8 cellular contexts compared by ENCODE assay signal in the genomic region with DNA sequence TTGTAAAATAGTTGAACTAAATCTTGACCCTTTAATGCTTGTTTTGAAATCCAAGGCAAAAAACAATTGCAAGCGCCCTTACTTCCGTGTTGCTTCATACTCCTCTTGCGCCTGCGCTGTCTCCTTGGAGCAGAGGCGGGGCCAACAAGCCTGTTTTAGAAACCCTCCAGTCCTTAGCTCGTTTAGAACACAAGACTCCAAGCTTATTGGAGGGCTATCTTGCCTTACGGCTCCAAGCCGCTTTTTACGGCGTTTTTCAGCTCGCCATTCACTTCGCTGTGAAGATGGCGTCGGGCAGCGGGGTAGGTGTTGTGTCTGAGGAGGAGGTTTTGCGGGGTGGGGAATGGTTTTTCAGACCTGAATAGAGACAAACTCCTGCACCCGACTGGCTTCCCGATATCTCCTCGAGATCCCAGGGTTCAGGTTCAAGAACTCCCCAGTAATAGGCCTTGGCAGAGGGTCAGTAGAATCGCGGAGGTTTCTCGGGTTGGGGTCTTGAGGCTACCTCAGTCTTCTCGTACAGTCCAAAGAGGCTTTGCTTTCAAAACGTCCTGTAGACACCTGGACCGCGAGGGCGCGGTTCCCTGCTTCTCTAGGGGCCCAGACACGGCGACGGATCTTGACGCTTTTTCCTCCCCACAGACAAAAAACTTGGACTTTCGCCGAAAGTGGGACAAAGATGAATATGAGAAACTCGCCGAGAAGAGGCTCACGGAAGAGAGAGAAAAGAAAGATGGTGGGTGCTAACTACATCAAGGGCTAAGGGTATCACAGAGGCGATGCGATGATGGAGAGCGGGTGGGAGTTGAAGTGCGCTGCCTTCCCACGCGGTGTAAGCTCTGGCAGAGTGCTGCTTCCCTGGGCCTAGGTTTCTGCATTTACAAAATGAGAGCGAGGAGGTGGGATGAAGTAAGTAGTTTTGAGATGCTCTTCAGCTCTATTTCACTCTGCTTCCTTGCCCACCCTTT. TPM values are rescaled to one million over a fixed set of nuclear protein-coding genes. Genes with fewer than 3 reads are reported as not detected.
DNase-seq lines count a peak whose midpoint lies in the region; ATAC-seq and TF ChIP-seq lines count a peak whose summit lies in the region.

A gene with protein sequence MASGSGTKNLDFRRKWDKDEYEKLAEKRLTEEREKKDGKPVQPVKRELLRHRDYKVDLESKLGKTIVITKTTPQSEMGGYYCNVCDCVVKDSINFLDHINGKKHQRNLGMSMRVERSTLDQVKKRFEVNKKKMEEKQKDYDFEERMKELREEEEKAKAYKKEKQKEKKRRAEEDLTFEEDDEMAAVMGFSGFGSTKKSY (plus strand): TSS at position 271 of the 968 bp plus-strand sequence. CDS start 14 bp downstream, at position 285.

- ATAC-seq in RWPE2 (ENCODE audit: low read depth): peak; percentile 98
- peak; percentile 97 to 98 for ATAC-seq in naive thymus-derived CD8-positive, alpha-beta T cell

- H3K4me1 ChIP-seq in RWPE2 (ENCODE audit: insufficient read depth, poor library complexity, severe bottlenecking): no peaks in the 10 kb centered on the region

- peaks cover 87% of the 10 kb centered on the region for H3K36me3 Mint-ChIP-seq in activated T-helper 2 cell treated with anti-CD3 and anti-CD28 coated beads, Interferon-gamma antibody, Interleukin-2, Interleukin-4, amounts not matched to agents 10 μg/mL and 5 μg/mL and 100 μg/mL, durations not matched to agents 14 hours and 24 hours and 36 hours (ENCODE audit: low read depth)
- H3K36me3 Mint-ChIP-seq in naive thymus-derived CD8-positive, alpha-beta T cell: peaks cover 12 to 89% (median 27%) of the 10 kb centered on the region in 3 donors

- H3K27ac ChIP-seq in RWPE2 (ENCODE audit: poor library complexity, severe bottlenecking): no peak within 1 kb of the TSS

- H3K4me3 Mint-ChIP-seq in activated T-helper 2 cell treated with anti-CD3 and anti-CD28 coated beads, Interferon-gamma antibody, Interleukin-2, Interleukin-4, amounts not matched to agents 10 μg/mL and 5 μg/mL and 100 μg/mL, durations not matched to agents 14 hours and 24 hours and 36 hours (ENCODE audit: low read depth): peak within 1 kb of the TSS; percentile 93
- H3K4me3 Mint-ChIP-seq in naive thymus-derived CD8-positive, alpha-beta T cell: peak within 1 kb of the TSS; percentile 91 to 100 (median 98)

- H3K27ac Mint-ChIP-seq in activated T-helper 2 cell treated with anti-CD3 and anti-CD28 coated beads, Interferon-gamma antibody, Interleukin-2, Interleukin-4, amounts not matched to agents 10 μg/mL and 5 μg/mL and 100 μg/mL, durations not matched to agents 14 hours and 24 hours and 36 hours: peak within 1 kb of the TSS; percentile 81
- H3K27ac Mint-ChIP-seq in naive thymus-derived CD8-positive, alpha-beta T cell: peak within 1 kb of the TSS; percentile 93 to 99 (median 98)

- H3K4me3 ChIP-seq in RWPE2 (ENCODE audit: severe bottlenecking): peak within 1 kb of the TSS; percentile 83
- peak within 1 kb of the TSS; percentile 100 for H3K4me3 ChIP-seq in fibroblast of mammary gland (ENCODE audit: control insufficient read depth, low read depth, low read length)

- TF ChIP-seq CTCF in RWPE2 (IDR thresholded peaks at IDR 0.05; ENCODE audit: poor library complexity, severe bottlenecking): no peak
- no peak for TF ChIP-seq CTCF in fibroblast of mammary gland (conservative IDR thresholded peaks at IDR 0.05; ENCODE audit: control insufficient read depth, insufficient read depth, low read depth, low read length)

- POLR2A ChIA-PET in naive thymus-derived CD8-positive, alpha-beta T cell (lab: Charles Lee): interaction anchor here (0.5 to 3.3 kb wide), 9 partner anchors 9 to 1692 kb away, joined by 3 to 41 read pairs (median 10); a partner anchor contains a TSS

- peaks cover 15% of the 10 kb centered on the region for H3K4me1 Mint-ChIP-seq in activated T-helper 2 cell treated with anti-CD3 and anti-CD28 coated beads, Interferon-gamma antibody, Interleukin-2, Interleukin-4, amounts not matched to agents 10 μg/mL and 5 μg/mL and 100 μg/mL, durations not matched to agents 14 hours and 24 hours and 36 hours (ENCODE audit: low read depth)
- peaks cover 23 to 33% (median 31%) of the 10 kb centered on the region in 4 donors for H3K4me1 Mint-ChIP-seq in naive thymus-derived CD8-positive, alpha-beta T cell

- peak; percentile 99 for DNase-seq in EH (ENCODE audit: low read depth)
- peak; percentile 98 for DNase-seq in H4 (ENCODE audit: low spot score)
- peak; percentile 99 for DNase-seq in LoVo (ENCODE audit: low spot score)
- peak; percentile 94 for DNase-seq in RWPE2 (ENCODE audit: low spot score)
- peak; percentile 92 for DNase-seq in activated T-helper 2 cell treated with anti-CD3 and anti-CD28 coated beads, Interferon-gamma antibody, Interleukin-2, Interleukin-4, amounts not matched to agents 10 μg/mL and 5 μg/mL and 100 μg/mL, durations not matched to agents 14 hours and 24 hours and 36 hours (ENCODE audit: low spot score)
- DNase-seq in fibroblast of mammary gland (ENCODE audit: low read depth): peak; percentile 99
- DNase-seq in naive thymus-derived CD8-positive, alpha-beta T cell: peak; percentile 79 to 97 (median 92)
- peak; percentile 83 to 94 (median 91) for DNase-seq in stimulated activated naive CD4-positive, alpha-beta T cell (lab: John Stamatoyannopoulos, UW)

- intact Hi-C loops in activated T-helper 2 cell treated with anti-CD3 and anti-CD28 coated beads, Interferon-gamma antibody, Interleukin-2, Interleukin-4, amounts not matched to agents 10 μg/mL and 5 μg/mL and 100 μg/mL, durations not matched to agents 14 hours and 24 hours and 36 hours (cut with micrococcal nuclease): loop anchor here (1.0 to 2.0 kb wide), 4 partner anchors 9 to 300 kb away; a partner anchor contains a TSS

- no peaks in the 10 kb centered on the region for H3K27me3 Mint-ChIP-seq in activated T-helper 2 cell treated with anti-CD3 and anti-CD28 coated beads, Interferon-gamma antibody, Interleukin-2, Interleukin-4, amounts not matched to agents 10 μg/mL and 5 μg/mL and 100 μg/mL, durations not matched to agents 14 hours and 24 hours and 36 hours (ENCODE audit: low read depth)
- no peaks in the 10 kb centered on the region for H3K27me3 Mint-ChIP-seq in naive thymus-derived CD8-positive, alpha-beta T cell

- H3K27me3 ChIP-seq in RWPE2 (ENCODE audit: insufficient read depth, poor library complexity, severe bottlenecking): no peaks in the 10 kb centered on the region

- H3K36me3 ChIP-seq in RWPE2 (ENCODE audit: low read depth): peaks cover 93% of the 10 kb centered on the region

- H3K9me3 Mint-ChIP-seq in activated T-helper 2 cell treated with anti-CD3 and anti-CD28 coated beads, Interferon-gamma antibody, Interleukin-2, Interleukin-4, amounts not matched to agents 10 μg/mL and 5 μg/mL and 100 μg/mL, durations not matched to agents 14 hours and 24 hours and 36 hours: no peaks in the 10 kb centered on the region
- H3K9me3 Mint-ChIP-seq in naive thymus-derived CD8-positive, alpha-beta T cell: no peaks in the 10 kb centered on the region

- H3K9me3 ChIP-seq in RWPE2 (ENCODE audit: severe bottlenecking): no peaks in the 10 kb centered on the region

RNA-seq across cellular contexts. Expression of the gene that starts here (rescaled TPM):
- 73.5 and 95.8 TPM in 2 replicates for total RNA-seq in H4 (2014; rRNA removed; shearing (Covaris generic))
- total RNA-seq in activated T-helper 2 cell treated with anti-CD3 and anti-CD28 coated beads, Interferon-gamma antibody, Interleukin-2, Interleukin-4, amounts not matched to agents 10 μg/mL and 5 μg/mL and 100 μg/mL, durations not matched to agents 14 hours and 24 hours and 36 hours: 53.4 and 53.9 TPM in 2 replicates
- total RNA-seq in naive thymus-derived CD8-positive, alpha-beta T cell: 10 to 100 TPM; 55.8 to 59.6 TPM
- 10 to 100 TPM; 64.2 to 81.3 (median 77.0) TPM for polyA plus RNA-seq in naive thymus-derived CD8-positive, alpha-beta T cell
